Comparison of ENCODE assay signal across 1 cellular context in genomic region chr7:128633915-128634314, GRCh38. TPM values are rescaled to one million over a fixed set of nuclear protein-coding genes. Genes with fewer than 3 reads are reported as not detected.
"Had no signal": no experiment of that assay in that cellular context is flagged by ENCODE, and none has a peak within 500 bp of the region (broad histone marks: within the 10 kb centered on the region; RNA-seq: fewer than 3 reads in every experiment).

No MANE protein-coding gene starts in this region.

RNA-seq across cellular contexts. Expression of gene GARIN1A, which starts 38.2 kb away (rescaled TPM):
- total RNA-seq: activated naive CD4-positive, alpha-beta T cell treated with anti-CD3 and anti-CD28 coated beads for 36 hours had no signal
